In genomic region chr7:80826520-80827237, GRCh38 we compare ENCODE assay signal across 14 cellular contexts.
DNase-seq lines count a peak whose midpoint lies in the region; ATAC-seq and TF ChIP-seq lines count a peak whose summit lies in the region.
"Had no signal": no experiment of that assay in that cellular context is flagged by ENCODE, and none has a peak within 500 bp of the region (broad histone marks: within the 10 kb centered on the region; RNA-seq: fewer than 3 reads in every experiment).

No MANE protein-coding gene starts in this region.

- H3K4me1 Mint-ChIP-seq in MCF 10A (ENCODE audit: insufficient read depth, unreplicated experiment), result peaks cover 44% of the 10 kb centered on the region
- H3K4me1 Mint-ChIP-seq in activated CD4-positive, alpha-beta T cell treated with anti-CD3 and anti-CD28 coated beads for 36 hours, result no peaks in the 10 kb centered on the region
- peaks cover 3% of the 10 kb centered on the region for H3K4me1 Mint-ChIP-seq in activated naive CD8-positive, alpha-beta T cell treated with anti-CD3 and anti-CD28 coated beads for 36 hours
- H3K4me1 Mint-ChIP-seq: activated CD8-positive, alpha-beta memory T cell treated with anti-CD3 and anti-CD28 coated beads, Interleukin-2, amount 10 ng/mL, durations not matched to agents 7 days and 5 days; activated naive CD4-positive, alpha-beta T cell treated with anti-CD3 and anti-CD28 coated beads, Interleukin-2, amount 50 U/mL, for 24 hours had no signal

- no peak overlapping the region for H3K4me3 Mint-ChIP-seq in MCF 10A (ENCODE audit: unreplicated experiment)
- H3K4me3 Mint-ChIP-seq in activated CD4-positive, alpha-beta T cell treated with anti-CD3 and anti-CD28 coated beads for 36 hours, result no peak overlapping the region
- no peak overlapping the region for H3K4me3 Mint-ChIP-seq in activated naive CD8-positive, alpha-beta T cell treated with anti-CD3 and anti-CD28 coated beads for 36 hours
- H3K4me3 Mint-ChIP-seq: activated CD8-positive, alpha-beta memory T cell treated with anti-CD3 and anti-CD28 coated beads, Interleukin-2, amount 10 ng/mL, durations not matched to agents 7 days and 5 days; activated naive CD4-positive, alpha-beta T cell treated with anti-CD3 and anti-CD28 coated beads, Interleukin-2, amount 50 U/mL, for 24 hours had no signal

- no peak for ATAC-seq in activated CD4-positive, alpha-beta T cell treated with anti-CD3 and anti-CD28 coated beads for 36 hours
- ATAC-seq: activated CD8-positive, alpha-beta memory T cell treated with anti-CD3 and anti-CD28 coated beads, Interleukin-2, amount 10 ng/mL, durations not matched to agents 7 days and 5 days had no signal

- no peaks in the 10 kb centered on the region for H3K9me3 Mint-ChIP-seq in MCF 10A (ENCODE audit: unreplicated experiment)
- peaks cover 2% of the 10 kb centered on the region for H3K9me3 Mint-ChIP-seq in activated CD4-positive, alpha-beta T cell treated with anti-CD3 and anti-CD28 coated beads for 36 hours (ENCODE audit: low read depth)
- no peaks in the 10 kb centered on the region for H3K9me3 Mint-ChIP-seq in activated naive CD8-positive, alpha-beta T cell treated with anti-CD3 and anti-CD28 coated beads for 36 hours
- H3K9me3 Mint-ChIP-seq: activated naive CD4-positive, alpha-beta T cell treated with anti-CD3 and anti-CD28 coated beads, Interleukin-2, amount 50 U/mL, for 24 hours had no signal

- DNase-seq in AG10803 (ENCODE audit: low read depth) (peak; percentile 80), LHCN-M2 (ENCODE audit: low read depth) (peak; percentile 51), MCF 10A (ENCODE audit: unreplicated experiment) (peak; percentile 90), kidney tubule cell (ENCODE audit: low spot score) (peak; percentile 38), NCI-H187 (lab: John Stamatoyannopoulos, UW) (no peak), HK-2 (ENCODE audit: unreplicated experiment) (no peak)
- DNase-seq in activated CD4-positive, alpha-beta T cell treated with anti-CD3 and anti-CD28 coated beads for 36 hours, result no peak
- no peak for DNase-seq in activated naive CD8-positive, alpha-beta T cell treated with anti-CD3 and anti-CD28 coated beads for 36 hours
- DNase-seq: activated CD8-positive, alpha-beta memory T cell treated with anti-CD3 and anti-CD28 coated beads, Interleukin-2, amount 10 ng/mL, durations not matched to agents 7 days and 5 days; colonic mucosa; DMS79 treated with DMSO at 0.1 percent for 48 hours; esophagus squamous epithelium; NCI-H510A had no signal

- H3K27me3 Mint-ChIP-seq in MCF 10A (ENCODE audit: insufficient read depth, unreplicated experiment), result no peaks in the 10 kb centered on the region
- no peaks in the 10 kb centered on the region for H3K27me3 Mint-ChIP-seq in activated CD4-positive, alpha-beta T cell treated with anti-CD3 and anti-CD28 coated beads for 36 hours
- no peaks in the 10 kb centered on the region for H3K27me3 Mint-ChIP-seq in activated naive CD8-positive, alpha-beta T cell treated with anti-CD3 and anti-CD28 coated beads for 36 hours
- H3K27me3 Mint-ChIP-seq: activated CD8-positive, alpha-beta memory T cell treated with anti-CD3 and anti-CD28 coated beads, Interleukin-2, amount 10 ng/mL, durations not matched to agents 7 days and 5 days; activated naive CD4-positive, alpha-beta T cell treated with anti-CD3 and anti-CD28 coated beads, Interleukin-2, amount 50 U/mL, for 24 hours had no signal

- intact Hi-C loops in MCF 10A (cut with micrococcal nuclease), result loop anchor here (5.0 kb wide), 1 partner anchor 91 kb away; the partner anchor contains the start of gene SEMA3C
- intact Hi-C loops in activated CD4-positive, alpha-beta T cell treated with anti-CD3 and anti-CD28 coated beads for 36 hours (cut with DNase I, micrococcal nuclease), result no loop called here

- peaks cover 20% of the 10 kb centered on the region for H3K36me3 Mint-ChIP-seq in MCF 10A (ENCODE audit: insufficient read depth, unreplicated experiment)
- no peaks in the 10 kb centered on the region for H3K36me3 Mint-ChIP-seq in activated CD4-positive, alpha-beta T cell treated with anti-CD3 and anti-CD28 coated beads for 36 hours (ENCODE audit: low read depth)
- H3K36me3 Mint-ChIP-seq in activated naive CD8-positive, alpha-beta T cell treated with anti-CD3 and anti-CD28 coated beads for 36 hours, result no peaks in the 10 kb centered on the region
- H3K36me3 Mint-ChIP-seq: activated CD8-positive, alpha-beta memory T cell treated with anti-CD3 and anti-CD28 coated beads, Interleukin-2, amount 10 ng/mL, durations not matched to agents 7 days and 5 days; activated naive CD4-positive, alpha-beta T cell treated with anti-CD3 and anti-CD28 coated beads, Interleukin-2, amount 50 U/mL, for 24 hours had no signal

- no TSS peak for BruUV-seq in MCF 10A (replicated peaks; lab: Mats Ljungman, UMichigan)

- CTCF ChIA-PET in MCF 10A (lab: Yijun Ruan, JAX), result interaction anchor here (0.6 kb wide), 1 partner anchor 791 kb away, joined by 3 read pairs; no protein-coding TSS in a partner anchor
- CTCF ChIA-PET in activated CD4-positive, alpha-beta T cell treated with anti-CD3 and anti-CD28 coated beads for 36 hours (lab: Charles Lee), result no interaction called here

- no peak overlapping the region for H3K27ac Mint-ChIP-seq in MCF 10A (ENCODE audit: low read depth, unreplicated experiment)
- H3K27ac Mint-ChIP-seq in activated CD4-positive, alpha-beta T cell treated with anti-CD3 and anti-CD28 coated beads for 36 hours, result no peak overlapping the region
- H3K27ac Mint-ChIP-seq in activated naive CD8-positive, alpha-beta T cell treated with anti-CD3 and anti-CD28 coated beads for 36 hours, result no peak overlapping the region
- H3K27ac Mint-ChIP-seq: activated CD8-positive, alpha-beta memory T cell treated with anti-CD3 and anti-CD28 coated beads, Interleukin-2, amount 10 ng/mL, durations not matched to agents 7 days and 5 days; activated naive CD4-positive, alpha-beta T cell treated with anti-CD3 and anti-CD28 coated beads, Interleukin-2, amount 50 U/mL, for 24 hours had no signal

- no peak overlapping the region for H3K4me3 ChIP-seq in AG10803 (ENCODE audit: low read length)
- H3K4me3 ChIP-seq: colonic mucosa, esophagus squamous epithelium had no signal

- TF ChIP-seq CTCF in AG10803 (conservative IDR thresholded peaks at IDR 0.05; ENCODE audit: low read length) (no peak), MCF 10A (IDR thresholded peaks at IDR 0.05; ENCODE audit: unreplicated experiment) (no peak)

- POLR2A ChIA-PET in MCF 10A (lab: Yijun Ruan, JAX), result interaction anchor here (0.7 to 2.6 kb wide), 12 partner anchors 10 to 187 kb away, joined by 3 to 20 read pairs (median 4); partner anchors contain the start of gene SEMA3C
- POLR2A ChIA-PET in activated CD4-positive, alpha-beta T cell treated with anti-CD3 and anti-CD28 coated beads for 36 hours (lab: Charles Lee), result no interaction called here

Comparison
In these comparisons a context has a peak if more than half of its experiments do, and no peak if none do; other contexts are left out.
1. DNase-seq: peak in AG10803 (single experiment), LHCN-M2 (single experiment), MCF 10A (single experiment) and kidney tubule cell (single experiment); none in activated CD4-positive, alpha-beta T cell treated with anti-CD3 and anti-CD28 coated beads for 36 hours (single experiment), NCI-H187 (0 of 2), activated naive CD8-positive, alpha-beta T cell treated with anti-CD3 and anti-CD28 coated beads for 36 hours (single experiment) and HK-2 (single experiment).